In the genomic region with DNA sequence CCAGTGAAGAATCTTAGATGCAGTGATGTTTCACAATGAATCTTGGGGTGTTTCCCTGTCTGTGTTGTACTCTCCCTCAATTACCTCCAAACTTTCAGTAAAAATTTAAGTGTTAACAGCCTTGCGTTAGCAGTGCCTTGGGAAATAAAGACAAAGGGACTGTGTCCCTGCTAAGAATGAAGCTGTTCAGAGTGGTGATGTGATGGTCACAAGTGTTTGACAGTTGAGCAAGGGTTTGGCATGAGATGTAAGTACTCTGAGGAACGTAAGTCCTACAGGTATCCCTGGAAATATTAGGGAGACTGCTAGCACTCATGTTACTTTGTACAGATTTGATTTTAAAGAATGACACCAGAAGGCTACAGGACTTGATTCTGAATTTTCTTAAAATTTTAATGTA, we compare ENCODE assay signal across 30 cellular contexts.
"Had no signal": no experiment of that assay in that cellular context is flagged by ENCODE, and none has a peak within 500 bp of the region (broad histone marks: within the 10 kb centered on the region; RNA-seq: fewer than 3 reads in every experiment).

No MANE protein-coding gene starts in this region.

- H3K4me3 ChIP-seq: colonic mucosa, esophagus muscularis mucosa, lung, mucosa of descending colon, prostate gland, sigmoid colon, suprapubic skin, transverse colon, upper lobe of right lung, uterus had no signal

- H3K9ac ChIP-seq: parathyroid adenoma had no signal

- H3K36me3 Mint-ChIP-seq: immature natural killer cell; mesothelial cell of epicardium; naive B cell; natural killer cell treated with Interleukin-12 subunit alpha and Interleukin-12 subunit beta and Interleukin-15 and Interleukin-18, amount 100 ng/mL, for 72 hours; stimulated activated effector memory CD8-positive, alpha-beta T cell treated with anti-CD3 and anti-CD28 coated beads, Interleukin-12 subunit alpha, Interleukin-12 subunit beta, amount 100 ng/mL, for 72 hours had no signal

- DNase-seq: colonic mucosa; effector CD8-positive, alpha-beta T cell; endodermal cell; foreskin keratinocyte; immature natural killer cell; islet precursor cell; kidney glomerular epithelial cell; left colon; mesenchymal stem cell; mucosa of descending colon; naive B cell; right cardiac atrium; sigmoid colon; stimulated activated CD4-positive, alpha-beta T cell treated with anti-CD3 and anti-CD28 coated beads, Interleukin-2, amount 100 ng/mL, for 24 hours; stimulated activated CD4-positive, alpha-beta T cell treated with anti-CD3 and anti-CD28 coated beads, Interleukin-4, amount 100 ng/mL, for 24 hours; stimulated activated naive CD4-positive, alpha-beta T cell treated with Interleukin-2 at 50 U/mL for 16 hours; transverse colon; upper lobe of right lung; uterus had no signal

- H3K9me3 Mint-ChIP-seq: endodermal cell; mesothelial cell of epicardium; neural crest cell; stimulated activated effector memory CD8-positive, alpha-beta T cell treated with anti-CD3 and anti-CD28 coated beads, Interleukin-12 subunit alpha, Interleukin-12 subunit beta, amount 100 ng/mL, for 72 hours had no signal

- H3K27me3 ChIP-seq: colonic mucosa, esophagus muscularis mucosa, foreskin keratinocyte, sigmoid colon, suprapubic skin, transverse colon, upper lobe of right lung, uterus had no signal

- H3K4me3 Mint-ChIP-seq: dendritic cell treated with granulocyte-macrophage colony-stimulating factor and Interleukin-4, amounts not matched to agents 40 ng/mL and 50 ng/mL, for 4 days; endodermal cell; immature natural killer cell; mesothelial cell of epicardium; naive B cell; natural killer cell treated with Interleukin-12 subunit alpha and Interleukin-12 subunit beta and Interleukin-15 and Interleukin-18, amount 100 ng/mL, for 72 hours; neural crest cell; stimulated activated effector memory CD8-positive, alpha-beta T cell treated with anti-CD3 and anti-CD28 coated beads, Interleukin-12 subunit alpha, Interleukin-12 subunit beta, amount 100 ng/mL, for 72 hours had no signal

- H3K4me1 Mint-ChIP-seq: endodermal cell; immature natural killer cell; naive B cell; neural crest cell; stimulated activated effector memory CD8-positive, alpha-beta T cell treated with anti-CD3 and anti-CD28 coated beads, Interleukin-12 subunit alpha, Interleukin-12 subunit beta, amount 100 ng/mL, for 72 hours had no signal

- H2AFZ ChIP-seq: parathyroid adenoma had no signal

- H3K79me2 ChIP-seq: parathyroid adenoma had no signal

- ATAC-seq: foreskin keratinocyte; left colon; mucosa of descending colon; natural killer cell treated with Interleukin-12 subunit alpha and Interleukin-12 subunit beta and Interleukin-15 and Interleukin-18, amount 100 ng/mL, for 72 hours; right cardiac atrium; stimulated activated effector memory CD8-positive, alpha-beta T cell treated with anti-CD3 and anti-CD28 coated beads, Interleukin-12 subunit alpha, Interleukin-12 subunit beta, amount 100 ng/mL, for 72 hours; upper lobe of right lung had no signal

- H3K27me3 Mint-ChIP-seq: dendritic cell treated with granulocyte-macrophage colony-stimulating factor and Interleukin-4, amounts not matched to agents 40 ng/mL and 50 ng/mL, for 4 days; naive B cell; natural killer cell treated with Interleukin-12 subunit alpha and Interleukin-12 subunit beta and Interleukin-15 and Interleukin-18, amount 100 ng/mL, for 72 hours had no signal

- H3K4me1 ChIP-seq: colonic mucosa, esophagus muscularis mucosa, foreskin keratinocyte, parathyroid adenoma, prostate gland, sigmoid colon, suprapubic skin, transverse colon, upper lobe of right lung, uterus had no signal

- H3K27ac ChIP-seq: colonic mucosa, epithelial cell of prostate, esophagus muscularis mucosa, foreskin keratinocyte, parathyroid adenoma, prostate gland, sigmoid colon, suprapubic skin, transverse colon, upper lobe of right lung, uterus had no signal

- H3K36me3 ChIP-seq: colonic mucosa, esophagus muscularis mucosa, prostate gland, sigmoid colon, suprapubic skin, transverse colon, upper lobe of right lung, uterus had no signal

- H3K9me3 ChIP-seq: colonic mucosa, esophagus muscularis mucosa, mucosa of descending colon, prostate gland, sigmoid colon, suprapubic skin, transverse colon, upper lobe of right lung, uterus had no signal

- H3K27ac Mint-ChIP-seq: dendritic cell treated with granulocyte-macrophage colony-stimulating factor and Interleukin-4, amounts not matched to agents 40 ng/mL and 50 ng/mL, for 4 days; endodermal cell; immature natural killer cell; naive B cell; natural killer cell treated with Interleukin-12 subunit alpha and Interleukin-12 subunit beta and Interleukin-15 and Interleukin-18, amount 100 ng/mL, for 72 hours; stimulated activated effector memory CD8-positive, alpha-beta T cell treated with anti-CD3 and anti-CD28 coated beads, Interleukin-12 subunit alpha, Interleukin-12 subunit beta, amount 100 ng/mL, for 72 hours had no signal
